Comparison of ENCODE assay signal across 8 cellular contexts in the genomic region with DNA sequence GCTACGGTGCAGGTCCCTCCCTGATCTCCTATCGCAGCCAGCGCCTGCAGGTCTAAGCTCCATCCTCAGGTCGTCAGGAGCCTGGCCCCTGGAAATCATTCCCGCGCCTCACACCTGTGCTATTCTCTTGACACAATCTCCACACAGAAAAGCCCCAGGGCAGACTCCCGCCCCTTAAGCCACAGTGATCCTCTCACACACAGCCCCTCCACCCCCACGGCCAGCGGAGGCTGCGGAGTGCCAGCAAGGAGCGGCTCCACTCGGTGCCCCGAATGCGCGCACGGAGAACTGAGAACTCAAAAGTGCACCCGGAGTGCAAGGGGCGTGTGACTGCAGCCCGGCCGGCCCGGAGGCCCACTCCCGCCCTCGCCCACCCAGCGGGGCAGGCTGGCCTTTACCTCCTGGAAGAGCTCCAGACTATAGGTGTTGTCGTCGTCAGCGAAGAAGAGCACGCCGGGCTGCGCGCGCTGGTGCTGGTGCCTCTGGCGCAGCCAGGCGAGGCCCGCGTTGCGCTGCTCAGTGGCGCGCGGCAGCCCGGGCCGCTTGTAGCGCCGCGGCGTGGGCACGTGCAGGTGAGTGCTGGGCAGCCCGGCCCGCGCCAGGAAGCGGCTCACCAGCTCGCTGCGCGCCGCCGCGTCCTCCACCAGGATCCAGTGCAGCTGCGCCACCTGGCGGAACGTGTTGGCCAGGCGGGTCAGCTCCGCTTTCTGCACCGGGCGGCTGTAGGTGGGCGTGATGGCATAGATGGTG. TPM values are rescaled to one million over a fixed set of nuclear protein-coding genes. Genes with fewer than 3 reads are reported as not detected.
DNase-seq lines count a peak whose midpoint lies in the region; ATAC-seq and TF ChIP-seq lines count a peak whose summit lies in the region.

No MANE protein-coding gene starts in this region.

- TF ChIP-seq POLR2A in esophagus muscularis mucosa (IDR thresholded peaks at IDR 0.05; ENCODE audit: low read depth) = no peak

- H3K27ac ChIP-seq in esophagus muscularis mucosa (replicated peaks in 1 of 4) (no peak overlapping the region), muscle layer of colon (ENCODE audit: low read depth, low read length) (no peak overlapping the region)

- 10% methylated on average over 6 of the region's 65 CpGs for WGBS in esophagus muscularis mucosa

- H3K9ac ChIP-seq in muscle layer of colon (ENCODE audit: low read length) = no peak overlapping the region

- peak; percentile 96 for ATAC-seq in GM21367 (IDR thresholded peaks at IDR 0.05; ENCODE audit: unreplicated experiment)

- TF ChIP-seq EP300 in esophagus muscularis mucosa (IDR thresholded peaks at IDR 0.05) = no peak

- H3K27me3 ChIP-seq in esophagus muscularis mucosa (peaks cover 0 to 50% (median 13%) of the 10 kb centered on the region in 4 donors), muscle layer of colon (ENCODE audit: control insufficient read depth in 1 of 2, insufficient read depth in 2 of 2, low read length in 2 of 2) (peaks cover 10 to 34% of the 10 kb centered on the region in 2 donors)

- peak; percentile 91 for DNase-seq in COR-L47 (lab: John Stamatoyannopoulos, UW)
- peak; percentile 15 for DNase-seq in HS-5 (ENCODE audit: low read depth)
- DNase-seq in NOMO-1 treated with DMSO at 0.1 percent for 48 hours (lab: John Stamatoyannopoulos, UW; ENCODE audit: unreplicated experiment) = peak; percentile 57
- peak; percentile 78 for DNase-seq in activated T-cell treated with anti-CD3 and anti-CD28 coated beads for 4 hours
- no peak for DNase-seq in esophagus muscularis mucosa (ENCODE audit: extremely low spot score)
- DNase-seq in stimulated activated CD8-positive, alpha-beta memory T cell treated with anti-CD3 and anti-CD28 coated beads, Interleukin-4, amount 100 ng/mL, for 24 hours (ENCODE audit: low read depth) = peak; percentile 83

- TF ChIP-seq CTCF in esophagus muscularis mucosa (IDR thresholded peaks at IDR 0.05) = peak; percentile 62 to 88 (median 82)

- H3K9me3 ChIP-seq in esophagus muscularis mucosa (no peaks in the 10 kb centered on the region), muscle layer of colon (ENCODE audit: low read length) (no peaks in the 10 kb centered on the region)

- intact Hi-C loops in esophagus muscularis mucosa (cut with DNase I) = no loop called here

- H3K4me1 ChIP-seq in esophagus muscularis mucosa = peaks cover 23 to 28% (median 26%) of the 10 kb centered on the region in 4 donors
- no peaks in the 10 kb centered on the region for H3K4me1 ChIP-seq in muscle layer of colon (ENCODE audit: insufficient read depth, low read length)

- no peaks in the 10 kb centered on the region for H3K36me3 ChIP-seq in esophagus muscularis mucosa
- no peaks in the 10 kb centered on the region for H3K36me3 ChIP-seq in muscle layer of colon (ENCODE audit: insufficient read depth, low read length)

- peak overlapping the region; percentile 59 to 66 (median 61) for H3K4me3 ChIP-seq in esophagus muscularis mucosa
- H3K4me3 ChIP-seq in muscle layer of colon (ENCODE audit: low read depth in 1 of 2, low read length in 2 of 2) = peak overlapping the region; percentile 51 to 80

RNA-seq across cellular contexts. Expression of a gene that starts 1.2 kb away (rescaled TPM):
- total RNA-seq in esophagus muscularis mucosa = under 1 TPM in 3 of 4 donors, not detected in 1; under 0.01 to 0.13 (median 0.11) TPM
